ENCODE assay signal across 8 cellular contexts in the genomic region with DNA sequence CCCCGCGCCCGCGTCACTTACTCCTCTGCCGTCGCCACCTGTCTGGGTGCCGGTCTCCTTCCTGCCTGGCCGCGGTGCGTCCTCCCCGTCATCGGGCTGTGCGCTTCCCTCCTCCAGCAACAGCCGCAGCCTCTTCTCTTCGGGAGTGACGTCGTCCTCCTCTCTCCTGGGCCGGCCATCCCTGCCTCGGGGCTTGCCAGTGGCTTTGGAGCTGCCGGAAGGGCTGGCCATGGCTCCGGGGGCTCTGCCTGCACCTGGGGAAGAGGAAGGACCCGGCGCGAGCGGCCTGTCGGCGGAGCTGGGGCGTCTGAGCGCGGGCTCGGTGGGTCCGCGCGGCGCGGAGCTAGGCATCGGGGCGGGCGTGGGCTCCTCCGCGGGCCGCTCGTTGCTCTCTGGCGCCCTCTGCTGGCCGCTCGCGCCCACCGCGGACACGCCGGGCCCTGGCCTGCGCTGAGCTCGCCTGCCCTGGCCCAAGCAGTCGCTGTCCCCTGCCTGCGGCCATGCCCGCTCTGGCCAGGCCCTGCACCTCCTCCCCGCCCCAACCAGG. TPM values are rescaled to one million over a fixed set of nuclear protein-coding genes. Genes with fewer than 3 reads are reported as not detected.
DNase-seq lines count a peak whose midpoint lies in the region; ATAC-seq and TF ChIP-seq lines count a peak whose summit lies in the region.
"Not testable (repeated sequence)": the region's sequence is repeated elsewhere in the genome, so short reads cannot be mapped to it uniquely, and the experiment has no call there.

No MANE protein-coding gene starts in this region.

- not testable (repeated sequence) for H4K20me1 ChIP-seq in Karpas-422 (ENCODE audit: insufficient read depth, low read depth, low read length); PC-3 (ENCODE audit: low read length)

- not testable (repeated sequence) for TF ChIP-seq EP300 in stomach (IDR thresholded peaks at IDR 0.05)

- TF ChIP-seq CTCF in PC-3 (conservative IDR thresholded peaks at IDR 0.05; ENCODE audit: low read depth, low read length): peak; percentile 63
- peak in 4 of 7 experiments; percentile 15 to 90 (median 73) for TF ChIP-seq CTCF in stomach (IDR thresholded peaks at IDR 0.05)

- not testable (repeated sequence) for H3K9me3 ChIP-seq in Karpas-422 (ENCODE audit: low read length); PC-3 (ENCODE audit: low read length); iPS-18a (ENCODE audit: control insufficient read depth, low read depth, low read length); stomach

- H3K4me1 ChIP-seq in Karpas-422 (ENCODE audit: low read length); PC-3 (ENCODE audit: insufficient read depth, low read length); iPS-18a (ENCODE audit: control insufficient read depth, low read depth, low read length): not testable (repeated sequence)
- peaks cover 5 to 15% (median 8%) of the 10 kb centered on the region in 4 donors for H3K4me1 ChIP-seq in stomach

- not testable (repeated sequence) for H3K79me2 ChIP-seq in Karpas-422 (ENCODE audit: low read length); PC-3 (ENCODE audit: low read length)

- not testable (repeated sequence) for H3K27ac ChIP-seq in Karpas-422 (ENCODE audit: low read length); PC-3 (ENCODE audit: low read length); iPS-18a (ENCODE audit: low read length)
- H3K27ac ChIP-seq in stomach: peak overlapping the region in 1 of 5 donors; percentile 66

- not testable (repeated sequence) for BruUV-seq in PC-3 (replicated peaks; lab: Mats Ljungman, UMichigan)

- not testable (repeated sequence) for TF ChIP-seq POLR2A in stomach (IDR thresholded peaks at IDR 0.05)

- POLR2A ChIA-PET in PC-3 (lab: Charles Lee; ENCODE audit: unreplicated experiment): not testable (repeated sequence)

- H3K9me2 ChIP-seq in Karpas-422 (replicated peaks; ENCODE audit: insufficient read depth, low read length); PC-3 (replicated peaks; ENCODE audit: low read length): not testable (repeated sequence)

- not testable (repeated sequence) for H3F3A ChIP-seq in PC-3 (ENCODE audit: low read length, unreplicated experiment)

- H3K36me3 ChIP-seq in Karpas-422 (ENCODE audit: insufficient read depth, low read length); PC-3 (ENCODE audit: low read depth, low read length); iPS-18a (ENCODE audit: control insufficient read depth, low read depth, low read length); stomach: not testable (repeated sequence)

- ATAC-seq in PC-3: peak; percentile 99

- H2AFZ ChIP-seq in Karpas-422 (ENCODE audit: low read length): not testable (repeated sequence)
- peak overlapping the region; percentile 70 for H2AFZ ChIP-seq in PC-3 (ENCODE audit: low read length)

- peak; percentile 60 for DNase-seq in DMS79 (lab: John Stamatoyannopoulos, UW)
- peak; percentile 85 for DNase-seq in Karpas-422
- DNase-seq in PC-3: peak; percentile 83
- DNase-seq in activated CD8-positive, alpha-beta memory T cell treated with anti-CD3 and anti-CD28 coated beads for 1 hour (ENCODE audit: extremely low read depth in 1 of 2, low read depth in 1 of 2): peak; percentile 31 to 79
- peak; percentile 78 for DNase-seq in cerebellum (ENCODE audit: low spot score)
- DNase-seq in posterior vena cava (ENCODE audit: low spot score): peak; percentile 93
- DNase-seq in stomach: peak; percentile 84

- peak overlapping the region; percentile 50 for H3K9ac ChIP-seq in Karpas-422 (ENCODE audit: low read length)
- H3K9ac ChIP-seq in PC-3 (ENCODE audit: low read length); iPS-18a (ENCODE audit: low read length): not testable (repeated sequence)

- intact Hi-C loops in PC-3 (cut with micrococcal nuclease); posterior vena cava (cut with DNase I); stomach (cut with DNase I; ENCODE audit: low total_unique reads): not testable (repeated sequence)

- H3K27me3 ChIP-seq in Karpas-422 (ENCODE audit: low read length); PC-3 (ENCODE audit: low read length): not testable (repeated sequence)
- H3K27me3 ChIP-seq in iPS-18a (ENCODE audit: control insufficient read depth, insufficient read depth, low read length) (peaks cover 15% of the 10 kb centered on the region), stomach (peaks cover 0 to 28% (median 6%) of the 10 kb centered on the region in 3 donors)

- 0% methylated on average over 6 to 57 of the region's 57 CpGs; no CpG with 5 or more reads in 1 of the 5 donors for WGBS in stomach, 5 donors

- H3K4me3 ChIP-seq in Karpas-422 (ENCODE audit: low read length): peak overlapping the region; percentile 48; the same call in 1 of the 2 replicates
- H3K4me3 ChIP-seq in PC-3 (ENCODE audit: low read length): peak overlapping the region; percentile 58
- peak overlapping the region; percentile 45 for H3K4me3 ChIP-seq in iPS-18a (ENCODE audit: low read length)
- H3K4me3 ChIP-seq in stomach: peak overlapping the region; percentile 44 to 71 (median 51)

- CTCF ChIA-PET in PC-3 (lab: Charles Lee): interaction anchor here (0.6 to 1.7 kb wide), 6 partner anchors 8 to 108 kb away, joined by 3 to 6 read pairs (median 4); no protein-coding TSS in a partner anchor

- H3K4me2 ChIP-seq in Karpas-422 (ENCODE audit: low read depth, low read length, poor library complexity, severe bottlenecking) (peak overlapping the region; percentile 61), PC-3 (ENCODE audit: low read length) (peak overlapping the region; percentile 78)

RNA-seq across cellular contexts. Expression of a gene that starts 48.4 kb away (rescaled TPM):
- total RNA-seq in Karpas-422 (2014; rRNA removed; shearing (Covaris generic); ENCODE audit: low replicate concordance): 71.1 and 112 TPM in 2 replicates
- total RNA-seq in PC-3 (2014; rRNA removed) (66.8 and 77.0 TPM in 2 replicates), cerebellum (4.3 TPM), posterior vena cava (10 to 100 TPM; 15.9 to 28.5 TPM), stomach (100 to 1,000 TPM in 1 of 5 donors, 10 to 100 TPM in 4; 33.8 to 215 (median 43.6) TPM)
- 10 to 100 TPM; 11.6 to 33.7 (median 15.6) TPM for polyA plus RNA-seq in stomach

RNA-seq across cellular contexts. Expression of a gene that starts 54.6 kb away (rescaled TPM):
- 0.40 TPM in 1 of 2 replicates, not detected in the other for total RNA-seq in Karpas-422 (2014; rRNA removed; shearing (Covaris generic); ENCODE audit: low replicate concordance)
- total RNA-seq in PC-3 (2014; rRNA removed) (26.0 and 28.1 TPM in 2 replicates), cerebellum (0.82 TPM), posterior vena cava (10 to 100 TPM; 11.2 to 15.0 TPM), stomach (10 to 100 TPM in 3 of 5 donors, 1 to 10 TPM in 2; 2.9 to 55.0 (median 21.2) TPM)
- 10 to 100 TPM in 2 of 3 donors, 1 to 10 TPM in 1; 6.7 to 13.3 (median 12.7) TPM for polyA plus RNA-seq in stomach
